Comparison of ENCODE assay signal across 8 cellular contexts in genomic region chr22:38705235-38706100, GRCh38. TPM values are rescaled to one million over a fixed set of nuclear protein-coding genes. Genes with fewer than 3 reads are reported as not detected.
DNase-seq lines count a peak whose midpoint lies in the region; ATAC-seq and TF ChIP-seq lines count a peak whose summit lies in the region.

Gene GTPBP1 (plus strand): TSS chr22:38705944. CDS start chr22:38705956, 12 bp downstream.

- peaks cover 52% of the 10 kb centered on the region for H3K4me1 ChIP-seq in mononuclear cell (ENCODE audit: insufficient read depth, low read length)

- peaks cover 27 to 50% (median 43%) of the 10 kb centered on the region in 3 donors for H3K4me1 Mint-ChIP-seq in IgD-negative memory B cell

- peak within 1 kb of the TSS; percentile 68 for H3K4me3 ChIP-seq in epithelial cell of esophagus (ENCODE audit: low read length)
- H3K4me3 ChIP-seq in mononuclear cell (ENCODE audit: low read length): peak within 1 kb of the TSS; percentile 64

- ATAC-seq in GM21529 (IDR thresholded peaks at IDR 0.05; ENCODE audit: unreplicated experiment): peak; percentile 73

- H3K9me3 Mint-ChIP-seq in IgD-negative memory B cell: peaks cover 0 to 1% (median 0%) of the 10 kb centered on the region in 3 donors

- no peaks in the 10 kb centered on the region for H3K9me3 ChIP-seq in mononuclear cell (ENCODE audit: low read depth, low read length)

- H3K36me3 Mint-ChIP-seq in IgD-negative memory B cell: no peaks in the 10 kb centered on the region

- TF ChIP-seq CTCF in epithelial cell of esophagus (IDR thresholded peaks at IDR 0.05; ENCODE audit: insufficient read depth, low read depth, low read length, missing control alignments): peak; percentile 21

- no peaks in the 10 kb centered on the region for H3K27me3 ChIP-seq in mononuclear cell (ENCODE audit: insufficient read depth, low read length)

- peak within 1 kb of the TSS; percentile 74 to 99 (median 96) for H3K27ac Mint-ChIP-seq in IgD-negative memory B cell

- H3K27me3 Mint-ChIP-seq in IgD-negative memory B cell: no peaks in the 10 kb centered on the region

- peak; percentile 99 for DNase-seq in DMS 273 treated with DMSO at 0.1 percent for 48 hours (lab: John Stamatoyannopoulos, UW)
- DNase-seq in OCI-M2 (lab: John Stamatoyannopoulos, UW; ENCODE audit: unreplicated experiment): peak; percentile 95
- peak; percentile 93 for DNase-seq in activated T-cell treated with anti-CD3 and anti-CD28 coated beads for 4 hours
- peak; percentile 100 for DNase-seq in epithelial cell of esophagus (ENCODE audit: low read depth)
- peak; percentile 89 to 92 for DNase-seq in stimulated activated CD8-positive, alpha-beta memory T cell treated with anti-CD3 and anti-CD28 coated beads, Interleukin-4, amount 100 ng/mL, for 1 hour (ENCODE audit: low read depth in 2 of 2, low spot score in 1 of 2)

- H3K4me3 Mint-ChIP-seq in IgD-negative memory B cell: peak within 1 kb of the TSS; percentile 85 to 97 (median 94)

RNA-seq across cellular contexts. Expression of gene GTPBP1, which starts in this region (rescaled TPM):
- 46.7 TPM for polyA plus RNA-seq in IgD-negative memory B cell
- total RNA-seq in mononuclear cell: 116 TPM

Comparison
In these comparisons a context has a peak if more than half of its experiments do, and no peak if none do; other contexts are left out.
1. Peak in every context shown above with its lines: DNase-seq, ATAC-seq and H3K4me3 ChIP-seq.